In genomic region chr10:689433-690226, GRCh38 we compare ENCODE assay signal across 8 cellular contexts.
DNase-seq lines count a peak whose midpoint lies in the region; ATAC-seq and TF ChIP-seq lines count a peak whose summit lies in the region.

DIP2C (minus strand) TSS chr10:689668; CDS start chr10:689578, 90 bp downstream.

- H3K4me1 ChIP-seq in rectal smooth muscle tissue (ENCODE audit: control insufficient read depth, insufficient read depth, low read length), result peaks cover 15% of the 10 kb centered on the region

- in situ Hi-C loops in brain microvascular endothelial cell (cut with HindIII; ENCODE audit: low pct_ligation_motif_present, low sequenced_read_pairs), result no loop called here

- H3K36me3 ChIP-seq in brain microvascular endothelial cell (replicated peaks) (no peaks in the 10 kb centered on the region), rectal smooth muscle tissue (ENCODE audit: control insufficient read depth, insufficient read depth, low read length) (no peaks in the 10 kb centered on the region)

- H3K9ac ChIP-seq in rectal smooth muscle tissue (ENCODE audit: low read length), result peak within 1 kb of the TSS; percentile 76

- DNase-seq in ELR (ENCODE audit: low read depth), result peak; percentile 77
- peak; percentile 45 for DNase-seq in NCI-H2171 (lab: John Stamatoyannopoulos, UW)
- peak; percentile 43 for DNase-seq in brain microvascular endothelial cell
- no peak for DNase-seq in NCI-H1694 (lab: John Stamatoyannopoulos, UW)
- no peak for DNase-seq in KG1 (lab: John Stamatoyannopoulos, UW)

- H3K27ac ChIP-seq in brain microvascular endothelial cell (peak within 1 kb of the TSS; percentile 62), rectal smooth muscle tissue (ENCODE audit: low read depth, low read length) (peak within 1 kb of the TSS; percentile 93)

- H3K27me3 ChIP-seq in brain microvascular endothelial cell (replicated peaks), result no peaks in the 10 kb centered on the region
- H3K27me3 ChIP-seq in rectal smooth muscle tissue (ENCODE audit: control insufficient read depth, insufficient read depth, low read length), result no peaks in the 10 kb centered on the region

- H3K4me3 ChIP-seq in brain microvascular endothelial cell (ENCODE audit: low read depth, low read length) (peak within 1 kb of the TSS; percentile 77), iPS-11a (ENCODE audit: low read depth, low read length) (peak within 1 kb of the TSS; percentile 74), rectal smooth muscle tissue (ENCODE audit: low read length) (peak within 1 kb of the TSS; percentile 70)

- no peak for TF ChIP-seq CTCF in brain microvascular endothelial cell (IDR thresholded peaks at IDR 0.05; ENCODE audit: low read depth, low read length, missing control alignments)

- ATAC-seq in GM21390 (IDR thresholded peaks at IDR 0.05; ENCODE audit: unreplicated experiment), result no peak

Comparison
In these comparisons a context has a peak if more than half of its experiments do, and no peak if none do; other contexts are left out.
1. DNase-seq: peak in ELR (single experiment), NCI-H2171 (single experiment) and brain microvascular endothelial cell (single experiment); none in NCI-H1694 (single experiment) and KG1 (single experiment).
2. Peak in every context shown above with its lines, with median percentiles within 50 percentile points of each other: H3K4me3 ChIP-seq.